ENCODE assay signal across 32 cellular contexts in the genomic region with DNA sequence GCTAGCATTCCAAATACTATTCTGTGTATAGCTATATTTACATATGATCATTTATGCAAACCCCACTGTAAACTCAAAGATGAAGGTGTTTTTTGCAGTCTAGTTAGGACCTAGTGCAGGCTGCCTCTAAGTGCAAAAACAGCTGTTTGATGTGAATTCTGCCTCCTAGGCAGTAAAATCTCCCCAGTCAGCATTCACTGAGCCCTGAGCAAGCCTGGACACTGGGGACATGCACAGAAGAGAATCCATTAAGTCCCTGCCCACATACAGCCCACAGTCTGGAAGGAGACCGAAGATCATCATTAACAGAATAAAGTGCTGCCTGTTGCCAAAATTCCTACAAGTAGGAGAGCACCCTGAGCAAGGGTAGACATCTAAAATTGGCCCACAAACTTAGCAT. TPM values are rescaled to one million over a fixed set of nuclear protein-coding genes. Genes with fewer than 3 reads are reported as not detected.
DNase-seq lines count a peak whose midpoint lies in the region; ATAC-seq, FAIRE-seq and TF ChIP-seq lines count a peak whose summit lies in the region.
"Had no signal": no experiment of that assay in that cellular context is flagged by ENCODE, and none has a peak within 500 bp of the region (broad histone marks: within the 10 kb centered on the region; RNA-seq: fewer than 3 reads in every experiment).

No MANE protein-coding gene starts in this region.

- ATAC-seq in K562 = peak; percentile 25; the same call in 1 of the 3 replicates
- ATAC-seq in left ventricle myocardium superior = peak; percentile 60
- ATAC-seq: activated T-helper 17 cell treated with anti-CD3 and anti-CD28 coated beads, Interleukin-2, amount 50 U/mL, for 72 hours; stimulated activated naive B cell treated with anti-CD40 and anti-IgM and Interleukin-4, amounts not matched to agents 10 μg/mL and 1 μg/mL and 100 μg/mL, for 72 hours had no signal

- no peaks in the 10 kb centered on the region for H3K36me3 ChIP-seq in HEK293 (ENCODE audit: control insufficient read depth in 2 of 2, insufficient read depth in 1 of 2, low read length in 2 of 2)
- H3K36me3 ChIP-seq in K562 (ENCODE audit: control insufficient read depth, insufficient read depth, low read length) = no peaks in the 10 kb centered on the region
- H3K36me3 ChIP-seq: Peyer's patch, SJCRH30 had no signal

- H3K4me3 ChIP-seq in HEK293 (ENCODE audit: low read depth, low read length) (no peak overlapping the region), K562 (no peak overlapping the region)
- H3K4me3 ChIP-seq: coronary artery, Peyer's patch, SJCRH30, skin epidermis, testis had no signal

- no peaks in the 10 kb centered on the region for H4K20me1 ChIP-seq in K562 (replicated peaks; ENCODE audit: control insufficient read depth, insufficient read depth, low read length)

- no peak overlapping the region for H2AFZ ChIP-seq in K562 (ENCODE audit: low read depth, low read length)

- CTCF ChIA-PET in HEK293 (lab: Yijun Ruan, JAX) = interaction anchor here (0.5 to 1.3 kb wide), 3 partner anchors 9 to 47 kb away, joined by 3 read pairs; no protein-coding TSS in a partner anchor
- CTCF ChIA-PET in K562 (lab: Yijun Ruan, JAX; ENCODE audit: low intra/inter-chr PET ratio) = no interaction called here

- no peaks in the 10 kb centered on the region for H3K9me1 ChIP-seq in K562 (ENCODE audit: control insufficient read depth, insufficient read depth, low read length)

- no peaks in the 10 kb centered on the region for H3K79me2 ChIP-seq in K562 (ENCODE audit: control insufficient read depth, insufficient read depth, low read length)

- DNase-seq in K562 (ENCODE audit: extremely low read depth in 1 of 4, low spot score in 3 of 4) (no peak), left ventricle myocardium superior (no peak), superior temporal gyrus (ENCODE audit: extremely low spot score) (peak; percentile 9), DMS79 (lab: John Stamatoyannopoulos, UW) (no peak), NCI-H69 (lab: John Stamatoyannopoulos, UW) (no peak), GM19239 (ENCODE audit: insufficient read length, low spot score) (no peak)
- DNase-seq: activated CD4-positive, alpha-beta T cell treated with anti-CD3 and anti-CD28 coated beads for 4 hours; activated naive CD4-positive, alpha-beta T cell treated with anti-CD3 and anti-CD28 coated beads, Interleukin-2, amount 50 U/mL, for 16 hours; amygdala; HCEC 1CT; IMR-90; MV-4-11; NCI-H1436; NCI-H2081 treated with DMSO at 0.1 percent for 48 hours; NCI-H226; NCI-H748 treated with DMSO at 0.1 percent for 48 hours; nucleus accumbens; Peyer's patch; SJCRH30; stimulated activated naive B cell treated with anti-CD40 and anti-IgM and Interleukin-4, amounts not matched to agents 10 μg/mL and 1 μg/mL and 100 μg/mL, for 72 hours; SW 1271; T-helper 9 cell had no signal

- no TSS peak for BruUV-seq in K562 (replicated peaks; lab: Mats Ljungman, UMichigan)

- POLR2A ChIA-PET in HEK293 (lab: Yijun Ruan, JAX) (no interaction called here), K562 (lab: Yijun Ruan, JAX) (no interaction called here)

- H3K9ac ChIP-seq in K562 (ENCODE audit: insufficient read depth in 1 of 2, low read depth in 2 of 2, low read length in 2 of 2) = no peak overlapping the region

- no peak overlapping the region for H3K27ac ChIP-seq in HEK293 (ENCODE audit: extremely low read depth, low read depth, low read length)
- H3K27ac ChIP-seq in K562 (ENCODE audit: extremely low read depth, low read depth, low read length) = no peak overlapping the region
- H3K27ac ChIP-seq: Peyer's patch, SJCRH30, testis, VCaP had no signal

- peaks cover 6 to 35% of the 10 kb centered on the region in 2 experiments for H3K27me3 ChIP-seq in K562 (ENCODE audit: control insufficient read depth in 2 of 2, insufficient read depth in 2 of 2, low read length in 2 of 2)
- H3K27me3 ChIP-seq: Peyer's patch, SJCRH30, testis had no signal

- TF ChIP-seq CTCF in HEK293 (tag by site-specific recombination; IDR thresholded peaks at IDR 0.05) (no peak), K562 (IDR thresholded peaks at IDR 0.05 in 2 of 3, conservative IDR thresholded peaks at IDR 0.05 in 1 of 3; ENCODE audit: insufficient read depth in 2 of 3, low read depth in 1 of 3, low read length in 3 of 3) (no peak)

- no peak for TF ChIP-seq RAD21 in K562 (CRISPR knock-in tag; conservative IDR thresholded peaks at IDR 0.05 in 1 of 2, IDR thresholded peaks at IDR 0.05 in 1 of 2)

- intact Hi-C loops in K562 (cut with micrococcal nuclease) = no loop called here
- intact Hi-C loops in left ventricle myocardium superior (cut with micrococcal nuclease) = no loop called here

- FAIRE-seq in K562 (lab: Jason Lieb, UNC) (no peak), GM19239 (lab: Jason Lieb, UNC) (no peak)
- FAIRE-seq: bronchial epithelial cell, GM12892, keratinocyte, urothelium cell line had no signal

- no peak for TF ChIP-seq EP300 in K562 (IDR thresholded peaks at IDR 0.05; ENCODE audit: low read length)

- 0% methylated on average over 1 of the region's 1 CpG for WGBS in K562 (ENCODE audit: insufficient coverage, low coverage, missing lambda C conversion rate)

- H3K4me1 ChIP-seq in HEK293 (ENCODE audit: control insufficient read depth, insufficient read depth, low read length) = no peaks in the 10 kb centered on the region
- no peaks in the 10 kb centered on the region for H3K4me1 ChIP-seq in K562 (replicated peaks in 1 of 2; ENCODE audit: control insufficient read depth in 2 of 2, insufficient read depth in 2 of 2, low read length in 2 of 2)
- H3K4me1 ChIP-seq: Peyer's patch, SJCRH30, testis had no signal

- TF ChIP-seq POLR2A in K562 (conservative IDR thresholded peaks at IDR 0.05) = no peak

- H3K9me3 ChIP-seq in HEK293 (ENCODE audit: control insufficient read depth, insufficient read depth, low read depth, low read length) (no peaks in the 10 kb centered on the region), K562 (replicated peaks; ENCODE audit: control insufficient read depth, insufficient read depth, low read depth, low read length) (no peaks in the 10 kb centered on the region)
- H3K9me3 ChIP-seq: Peyer's patch, SJCRH30, testis had no signal

- no peak overlapping the region for H3K4me2 ChIP-seq in K562 (ENCODE audit: insufficient read depth, low read length)

- in situ Hi-C loops in K562 (cut with MboI) = no loop called here

TF ChIP-seq in HEK293, 187 proteins besides CTCF, POLR2A, EP300 and RAD21:
- TF ChIP-seq ZFHX2 (tag by site-specific recombination; conservative IDR thresholded peaks at IDR 0.05) = 0 out of 2 replicates have a peak, but pooled peaks have one; percentile 6
- TF ChIP-seq SCRT1 (tag by site-specific recombination; IDR thresholded peaks at IDR 0.05; ENCODE audit: borderline replicate concordance) = no peak

TF ChIP-seq in K562, 482 proteins besides CTCF, POLR2A, EP300 and RAD21 (continues in another document):
- TF ChIP-seq, protein P1, sequence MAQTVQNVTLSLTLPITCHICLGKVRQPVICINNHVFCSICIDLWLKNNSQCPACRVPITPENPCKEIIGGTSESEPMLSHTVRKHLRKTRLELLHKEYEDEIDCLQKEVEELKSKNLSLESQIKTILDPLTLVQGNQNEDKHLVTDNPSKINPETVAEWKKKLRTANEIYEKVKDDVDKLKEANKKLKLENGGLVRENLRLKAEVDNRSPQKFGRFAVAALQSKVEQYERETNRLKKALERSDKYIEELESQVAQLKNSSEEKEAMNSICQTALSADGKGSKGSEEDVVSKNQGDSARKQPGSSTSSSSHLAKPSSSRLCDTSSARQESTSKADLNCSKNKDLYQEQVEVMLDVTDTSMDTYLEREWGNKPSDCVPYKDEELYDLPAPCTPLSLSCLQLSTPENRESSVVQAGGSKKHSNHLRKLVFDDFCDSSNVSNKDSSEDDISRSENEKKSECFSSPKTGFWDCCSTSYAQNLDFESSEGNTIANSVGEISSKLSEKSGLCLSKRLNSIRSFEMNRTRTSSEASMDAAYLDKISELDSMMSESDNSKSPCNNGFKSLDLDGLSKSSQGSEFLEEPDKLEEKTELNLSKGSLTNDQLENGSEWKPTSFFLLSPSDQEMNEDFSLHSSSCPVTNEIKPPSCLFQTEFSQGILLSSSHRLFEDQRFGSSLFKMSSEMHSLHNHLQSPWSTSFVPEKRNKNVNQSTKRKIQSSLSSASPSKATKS (CRISPR knock-in tag; IDR thresholded peaks at IDR 0.05) = no peak
- TF ChIP-seq ZNF316 (IDR thresholded peaks at IDR 0.05) = peak; percentile 25; the same call in 1 of the 2 replicates

RNA-seq across cellular contexts. Expression of a gene that starts 14.4 kb away (rescaled TPM):
- total RNA-seq in K562 (2011; cell fraction: chromatin; rRNA removed; ENCODE audit: low replicate concordance) = 1.2 and 1.6 TPM in 2 replicates
- 2.5 and 3.7 TPM in 2 replicates for total RNA-seq in K562 (2011; cell fraction: nucleolus; rRNA removed)
- total RNA-seq in K562 (2011; cell fraction: nucleoplasm; rRNA removed) = 1.1 and 2.7 TPM in 2 replicates
- 2.0 and 3.2 TPM in 2 replicates for total RNA-seq in K562 (2014; rRNA removed)
- total RNA-seq in K562 (2014; rRNA removed; fragmentation: Illumina TruSeq; extraction: Trizol) = 0.10 and 0.22 TPM in 2 replicates
- total RNA-seq in K562 (2015; rRNA removed; fragmentation: Illumina TruSeq; extraction: Trizol) = 0.62 and 0.79 TPM in 2 replicates
- total RNA-seq in K562 (2021) = 1.7 and 2.8 TPM in 2 replicates
- polyA plus RNA-seq in K562 (2011; rRNA removed) = 0.47 and 1.5 TPM in 2 replicates
- polyA plus RNA-seq in K562 (2011; cell fraction: cytosol; rRNA removed) = 1.5 and 2.1 TPM in 2 replicates
- polyA plus RNA-seq in K562 (2011; cell fraction: nucleus; rRNA removed) = 2.0 TPM in 2 replicates
- 1.5 and 2.9 TPM in 2 replicates for polyA plus RNA-seq in K562 (2012)
- 0.97 and 2.2 TPM in 2 replicates for polyA plus RNA-seq in K562 (2014; fragmentation: Illumina TruSeq; extraction: Trizol)
- polyA plus RNA-seq in K562 (2014; fragmentation: Nextera tagmentation; extraction: Ambion mirVana) = under 1 TPM in 1 of 2 experiments, not detected in 1; 0.04 TPM
- polyA plus RNA-seq in K562 (2014; rRNA removed) = 1.6 and 2.2 TPM in 2 replicates
- 0.32 and 0.57 TPM in 2 replicates for polyA minus RNA-seq in K562 (2011; rRNA and poly(A)+ RNA removed)
- polyA minus RNA-seq in K562 (2011; cell fraction: cytosol; rRNA and poly(A)+ RNA removed) = 1.4 and 2.1 TPM in 2 replicates
- polyA minus RNA-seq in K562 (2011; cell fraction: nucleus; rRNA and poly(A)+ RNA removed) = 1.4 and 1.6 TPM in 2 replicates
- 15.0 TPM for total RNA-seq in left ventricle myocardium superior
